12 cellular contexts compared by ENCODE assay signal in the genomic region with DNA sequence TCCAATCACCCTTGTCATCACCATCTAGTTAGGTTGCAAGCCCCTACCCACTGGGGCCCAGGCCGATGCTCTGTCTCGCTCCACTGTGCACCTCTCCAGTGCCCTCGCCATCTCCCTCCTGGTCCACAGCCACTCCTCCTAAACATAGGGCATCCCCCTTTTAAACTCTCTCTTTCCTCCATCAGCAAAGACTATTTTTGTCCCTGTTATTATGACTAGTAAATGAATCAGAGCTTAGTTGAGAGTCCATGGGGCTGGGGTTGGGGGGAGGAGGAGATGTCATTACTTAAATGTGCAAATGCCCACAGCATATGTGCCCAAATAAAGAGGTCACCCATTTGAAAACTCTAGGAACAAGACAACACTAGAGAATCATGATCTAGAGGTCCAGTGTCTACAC.
"Had no signal": no experiment of that assay in that cellular context is flagged by ENCODE, and none has a peak within 500 bp of the region (broad histone marks: within the 10 kb centered on the region; RNA-seq: fewer than 3 reads in every experiment).

No MANE protein-coding gene starts in this region.

- H3K27me3 ChIP-seq: cardiac muscle cell, esophagus squamous epithelium, gastroesophageal sphincter, hepatocyte, pancreas, tibial artery, uterus had no signal

- H2AFZ ChIP-seq: hepatocyte had no signal

- H3K36me3 ChIP-seq: cardiac muscle cell, esophagus squamous epithelium, gastroesophageal sphincter, pancreas, tibial artery, uterus had no signal

- H3K4me3 ChIP-seq: cardiac muscle cell, esophagus squamous epithelium, gastroesophageal sphincter, hepatocyte, pancreas, skin epidermis, tibial artery, uterus had no signal

- H3K79me2 ChIP-seq: hepatocyte had no signal

- H3K4me3 Mint-ChIP-seq: activated CD4-positive, alpha-beta memory T cell treated with anti-CD3 and anti-CD28 coated beads for 36 hours; activated T-cell treated with anti-CD3 and anti-CD28 coated beads, Interleukin-2, amount 50 U/mL, for 72 hours had no signal

- H3K36me3 Mint-ChIP-seq: activated CD4-positive, alpha-beta memory T cell treated with anti-CD3 and anti-CD28 coated beads for 36 hours had no signal

- DNase-seq: activated CD4-positive, alpha-beta memory T cell treated with anti-CD3 and anti-CD28 coated beads for 36 hours; activated CD4-positive, CD25-positive, alpha-beta regulatory T cell treated with anti-CD3 and anti-CD28 coated beads, Interleukin-2, amount 50 U/mL, for 72 hours; activated T-cell treated with anti-CD3 and anti-CD28 coated beads, Interleukin-2, amount 50 U/mL, for 72 hours; esophagus squamous epithelium; pancreas; stimulated activated CD4-positive, alpha-beta T cell treated with anti-CD3 and anti-CD28 coated beads, Interleukin-4, amount 100 ng/mL, for 4 hours; tibial artery; uterus had no signal

- ATAC-seq: activated T-cell treated with anti-CD3 and anti-CD28 coated beads, Interleukin-2, amount 50 U/mL, for 72 hours; gastroesophageal sphincter; pancreas had no signal

- H3K4me2 ChIP-seq: hepatocyte had no signal

- H3K27me3 Mint-ChIP-seq: activated CD4-positive, alpha-beta memory T cell treated with anti-CD3 and anti-CD28 coated beads for 36 hours had no signal

- H3K27ac ChIP-seq: cardiac muscle cell, esophagus squamous epithelium, gastroesophageal sphincter, hepatocyte, pancreas, skin epidermis, tibial artery, uterus had no signal

- H3K4me1 ChIP-seq: esophagus squamous epithelium, gastroesophageal sphincter, pancreas, tibial artery, uterus had no signal

- H3K9me3 Mint-ChIP-seq: activated CD4-positive, alpha-beta memory T cell treated with anti-CD3 and anti-CD28 coated beads for 36 hours had no signal

- H3K27ac Mint-ChIP-seq: activated CD4-positive, alpha-beta memory T cell treated with anti-CD3 and anti-CD28 coated beads for 36 hours; activated T-cell treated with anti-CD3 and anti-CD28 coated beads, Interleukin-2, amount 50 U/mL, for 72 hours had no signal

- H3K9me3 ChIP-seq: esophagus squamous epithelium, gastroesophageal sphincter, pancreas, tibial artery, uterus had no signal
